28 cellular contexts compared by ENCODE assay signal in the genomic region with DNA sequence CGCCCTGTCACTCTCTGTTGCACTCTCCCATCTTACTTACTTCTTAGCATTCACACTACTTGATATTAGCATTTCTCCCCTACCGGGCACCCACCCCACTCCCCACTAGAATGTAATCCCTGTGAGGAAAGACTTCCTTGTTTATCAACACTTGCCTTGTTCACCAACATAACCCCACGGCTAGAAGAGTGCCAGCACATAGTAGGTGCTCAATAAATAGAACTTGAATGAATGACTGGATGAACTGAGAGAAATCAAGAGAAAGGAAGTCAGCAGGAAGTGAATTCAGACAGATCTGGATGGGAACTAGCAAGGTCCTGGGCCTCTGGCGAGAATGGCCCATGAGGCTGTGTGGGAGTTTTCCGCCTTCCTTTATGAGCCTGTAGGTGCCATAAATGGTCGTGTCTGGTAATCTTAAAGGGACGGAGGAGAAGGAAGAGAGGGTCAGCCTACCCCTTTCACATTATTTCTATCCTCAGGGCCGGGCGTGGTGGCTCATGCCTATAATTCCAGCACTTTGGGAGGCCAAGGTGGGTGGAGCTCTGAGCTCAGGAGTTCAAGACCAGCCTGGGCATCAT.
"Had no signal": no experiment of that assay in that cellular context is flagged by ENCODE, and none has a peak within 500 bp of the region (broad histone marks: within the 10 kb centered on the region; RNA-seq: fewer than 3 reads in every experiment).

No MANE protein-coding gene starts in this region.

- FAIRE-seq: urothelium cell line had no signal

- H3K4me1 Mint-ChIP-seq: immature natural killer cell; stimulated activated effector memory CD8-positive, alpha-beta T cell treated with anti-CD3 and anti-CD28 coated beads, Interleukin-12 subunit alpha, Interleukin-12 subunit beta, amount 100 ng/mL, for 72 hours had no signal

- H3K27me3 ChIP-seq: neural progenitor cell, right lobe of liver, tibial artery had no signal

- H3K4me2 ChIP-seq: neural progenitor cell had no signal

- H3K4me1 ChIP-seq: right lobe of liver, tibial artery had no signal

- H2AFZ ChIP-seq: neural progenitor cell had no signal

- H3K9me3 ChIP-seq: right lobe of liver, tibial artery had no signal

- H3K27me3 Mint-ChIP-seq: activated CD4-positive, alpha-beta T cell treated with anti-CD3 and anti-CD28 coated beads, Interleukin-2, amount 10 ng/mL, durations not matched to agents 7 days and 5 days; activated CD8-positive, alpha-beta memory T cell treated with anti-CD3 and anti-CD28 coated beads, Interleukin-2, amount 10 ng/mL, durations not matched to agents 7 days and 5 days; activated CD8-positive, alpha-beta T cell treated with anti-CD3 and anti-CD28 coated beads for 36 hours; brain; naive thymus-derived CD8-positive, alpha-beta T cell; stimulated activated naive CD8-positive, alpha-beta T cell treated with anti-CD3 and anti-CD28 coated beads, Interleukin-15, amount 100 ng/mL, for 72 hours had no signal

- DNase-seq: activated CD4-positive, alpha-beta T cell treated with anti-CD3 and anti-CD28 coated beads, Interleukin-2, amount 10 ng/mL, durations not matched to agents 7 days and 5 days; activated CD4-positive, CD25-positive, alpha-beta regulatory T cell treated with anti-CD3 and anti-CD28 coated beads, Interleukin-2, amount 50 U/mL, for 72 hours; activated CD8-positive, alpha-beta memory T cell treated with anti-CD3 and anti-CD28 coated beads, Interleukin-2, amount 10 ng/mL, durations not matched to agents 7 days and 5 days; activated CD8-positive, alpha-beta T cell treated with anti-CD3 and anti-CD28 coated beads for 36 hours; activated gamma-delta T cell; activated T-cell treated with anti-CD3 and anti-CD28 coated beads for 4 hours; aorta; effector CD4-positive, alpha-beta T cell; foreskin melanocyte; immature natural killer cell; kidney glomerular epithelial cell; left ventricle myocardium inferior; naive thymus-derived CD8-positive, alpha-beta T cell; posterior cingulate gyrus; stimulated activated CD4-positive, alpha-beta T cell treated with anti-CD3 and anti-CD28 coated beads, Interleukin-1b, Interleukin-23, amount 100 ng/mL, for 48 hours; stimulated activated naive CD8-positive, alpha-beta T cell treated with anti-CD3 and anti-CD28 coated beads, Interleukin-15, amount 100 ng/mL, for 72 hours; T1000; tibial artery; WERI-Rb-1 had no signal

- H3K4me3 Mint-ChIP-seq: activated CD4-positive, alpha-beta T cell treated with anti-CD3 and anti-CD28 coated beads, Interleukin-2, amount 10 ng/mL, durations not matched to agents 7 days and 5 days; activated CD8-positive, alpha-beta memory T cell treated with anti-CD3 and anti-CD28 coated beads, Interleukin-2, amount 10 ng/mL, durations not matched to agents 7 days and 5 days; activated CD8-positive, alpha-beta T cell treated with anti-CD3 and anti-CD28 coated beads for 36 hours; activated T-helper 1 cell treated with anti-CD3 and anti-CD28 coated beads, Interleukin-12 subunit alpha, Interleukin-12 subunit beta, Interleukin-2, Interleukin-4 antibody, amounts not matched to agents 30 ng/mL and 10 ng/mL and 1 ng/mL, durations not matched to agents 14 hours and 24 hours and 36 hours; brain; dendritic cell treated with granulocyte-macrophage colony-stimulating factor and Interleukin-4, amounts not matched to agents 40 ng/mL and 50 ng/mL, for 4 days; immature natural killer cell; naive thymus-derived CD8-positive, alpha-beta T cell; neural progenitor cell; stimulated activated effector memory CD8-positive, alpha-beta T cell treated with anti-CD3 and anti-CD28 coated beads, Interleukin-12 subunit alpha, Interleukin-12 subunit beta, amount 100 ng/mL, for 72 hours; stimulated activated naive CD8-positive, alpha-beta T cell treated with anti-CD3 and anti-CD28 coated beads, Interleukin-15, amount 100 ng/mL, for 72 hours had no signal

- H3K36me3 Mint-ChIP-seq: activated CD8-positive, alpha-beta memory T cell treated with anti-CD3 and anti-CD28 coated beads, Interleukin-2, amount 10 ng/mL, durations not matched to agents 7 days and 5 days; brain; immature natural killer cell; neural progenitor cell; stimulated activated effector memory CD8-positive, alpha-beta T cell treated with anti-CD3 and anti-CD28 coated beads, Interleukin-12 subunit alpha, Interleukin-12 subunit beta, amount 100 ng/mL, for 72 hours had no signal

- H3K4me3 ChIP-seq: left ventricle myocardium inferior, neural progenitor cell, right lobe of liver, skin epidermis, tibial artery had no signal

- H3K9ac ChIP-seq: neural progenitor cell had no signal

- H3K9me3 Mint-ChIP-seq: activated CD4-positive, alpha-beta T cell treated with anti-CD3 and anti-CD28 coated beads, Interleukin-2, amount 10 ng/mL, durations not matched to agents 7 days and 5 days; stimulated activated effector memory CD8-positive, alpha-beta T cell treated with anti-CD3 and anti-CD28 coated beads, Interleukin-12 subunit alpha, Interleukin-12 subunit beta, amount 100 ng/mL, for 72 hours had no signal

- H3K27ac ChIP-seq: left ventricle myocardium inferior, neural progenitor cell, right lobe of liver, skin epidermis, tibial artery, WERI-Rb-1 had no signal

- ATAC-seq: activated CD8-positive, alpha-beta memory T cell treated with anti-CD3 and anti-CD28 coated beads, Interleukin-2, amount 10 ng/mL, durations not matched to agents 7 days and 5 days; activated CD8-positive, alpha-beta T cell treated with anti-CD3 and anti-CD28 coated beads for 36 hours; activated naive CD4-positive, alpha-beta T cell treated with anti-CD3 and anti-CD28 coated beads, Interleukin-2, amount 50 U/mL, for 72 hours; naive thymus-derived CD8-positive, alpha-beta T cell; right lobe of liver; stimulated activated effector memory CD8-positive, alpha-beta T cell treated with anti-CD3 and anti-CD28 coated beads, Interleukin-12 subunit alpha, Interleukin-12 subunit beta, amount 100 ng/mL, for 72 hours; stimulated activated naive CD8-positive, alpha-beta T cell treated with anti-CD3 and anti-CD28 coated beads, Interleukin-15, amount 100 ng/mL, for 72 hours had no signal

- H3K27ac Mint-ChIP-seq: activated CD4-positive, alpha-beta T cell treated with anti-CD3 and anti-CD28 coated beads, Interleukin-2, amount 10 ng/mL, durations not matched to agents 7 days and 5 days; activated CD8-positive, alpha-beta memory T cell treated with anti-CD3 and anti-CD28 coated beads, Interleukin-2, amount 10 ng/mL, durations not matched to agents 7 days and 5 days; activated CD8-positive, alpha-beta T cell treated with anti-CD3 and anti-CD28 coated beads for 36 hours; activated naive CD4-positive, alpha-beta T cell treated with anti-CD3 and anti-CD28 coated beads, Interleukin-2, amount 50 U/mL, for 72 hours; activated T-helper 1 cell treated with anti-CD3 and anti-CD28 coated beads, Interleukin-12 subunit alpha, Interleukin-12 subunit beta, Interleukin-2, Interleukin-4 antibody, amounts not matched to agents 30 ng/mL and 10 ng/mL and 1 ng/mL, durations not matched to agents 14 hours and 24 hours and 36 hours; brain; dendritic cell treated with granulocyte-macrophage colony-stimulating factor and Interleukin-4, amounts not matched to agents 40 ng/mL and 50 ng/mL, for 4 days; neural progenitor cell; stimulated activated effector memory CD8-positive, alpha-beta T cell treated with anti-CD3 and anti-CD28 coated beads, Interleukin-12 subunit alpha, Interleukin-12 subunit beta, amount 100 ng/mL, for 72 hours; stimulated activated naive CD8-positive, alpha-beta T cell treated with anti-CD3 and anti-CD28 coated beads, Interleukin-15, amount 100 ng/mL, for 72 hours had no signal

- H3K36me3 ChIP-seq: left ventricle myocardium inferior, neural progenitor cell, right lobe of liver, tibial artery, WERI-Rb-1 had no signal
